Comparison of ENCODE assay signal across 1 cellular context in genomic region chr1:27889506-27889905, GRCh38.
A peak's percentile ranks its signal among the peaks of the same experiment; 100 is the strongest.
TF ChIP-seq lines count a peak whose summit lies in the region.

No MANE protein-coding gene starts in this region.

TF ChIP-seq in K562, 482 proteins besides CTCF, POLR2A, EP300 and RAD21:
- TF ChIP-seq MYNN (IDR thresholded peaks at IDR 0.05) (0 out of 2 replicates have a peak, but pooled peaks have one; percentile 19), MYNN (CRISPR knock-in tag; IDR thresholded peaks at IDR 0.05) (no peak), XRCC4 (IDR thresholded peaks at IDR 0.05; ENCODE audit: extremely low read depth, insufficient read depth, insufficient read length) (no peak), SIN3A (IDR thresholded peaks at IDR 0.05; ENCODE audit: borderline replicate concordance in 2 of 2, control insufficient read depth in 1 of 2, low read depth in 2 of 2, low read length in 2 of 2) (0 out of 4 replicates have a peak, but pooled peaks of 1 of the 2 experiments have one; percentile 19), MAFG (tag; conservative IDR thresholded peaks at IDR 0.05) (no peak), BRCA1 (IDR thresholded peaks at IDR 0.05) (no peak), BRCA1 (CRISPR knock-in tag; IDR thresholded peaks at IDR 0.05) (no peak), ATF1 (CRISPR knock-in tag; IDR thresholded peaks at IDR 0.05) (no peak), ATF1 (tag; IDR thresholded peaks at IDR 0.05) (no peak), HLTF (IDR thresholded peaks at IDR 0.05) (no peak), MAFK (IDR thresholded peaks at IDR 0.05; ENCODE audit: low read length) (no peak), USF1 (CRISPR knock-in tag; IDR thresholded peaks at IDR 0.05) (0 out of 2 replicates have a peak, but pooled peaks have one; percentile 19), ZBTB1 (CRISPR knock-in tag; IDR thresholded peaks at IDR 0.05; ENCODE audit: borderline replicate concordance, low read depth) (no peak)
